Comparison of ENCODE assay signal across 9 cellular contexts in the genomic region with DNA sequence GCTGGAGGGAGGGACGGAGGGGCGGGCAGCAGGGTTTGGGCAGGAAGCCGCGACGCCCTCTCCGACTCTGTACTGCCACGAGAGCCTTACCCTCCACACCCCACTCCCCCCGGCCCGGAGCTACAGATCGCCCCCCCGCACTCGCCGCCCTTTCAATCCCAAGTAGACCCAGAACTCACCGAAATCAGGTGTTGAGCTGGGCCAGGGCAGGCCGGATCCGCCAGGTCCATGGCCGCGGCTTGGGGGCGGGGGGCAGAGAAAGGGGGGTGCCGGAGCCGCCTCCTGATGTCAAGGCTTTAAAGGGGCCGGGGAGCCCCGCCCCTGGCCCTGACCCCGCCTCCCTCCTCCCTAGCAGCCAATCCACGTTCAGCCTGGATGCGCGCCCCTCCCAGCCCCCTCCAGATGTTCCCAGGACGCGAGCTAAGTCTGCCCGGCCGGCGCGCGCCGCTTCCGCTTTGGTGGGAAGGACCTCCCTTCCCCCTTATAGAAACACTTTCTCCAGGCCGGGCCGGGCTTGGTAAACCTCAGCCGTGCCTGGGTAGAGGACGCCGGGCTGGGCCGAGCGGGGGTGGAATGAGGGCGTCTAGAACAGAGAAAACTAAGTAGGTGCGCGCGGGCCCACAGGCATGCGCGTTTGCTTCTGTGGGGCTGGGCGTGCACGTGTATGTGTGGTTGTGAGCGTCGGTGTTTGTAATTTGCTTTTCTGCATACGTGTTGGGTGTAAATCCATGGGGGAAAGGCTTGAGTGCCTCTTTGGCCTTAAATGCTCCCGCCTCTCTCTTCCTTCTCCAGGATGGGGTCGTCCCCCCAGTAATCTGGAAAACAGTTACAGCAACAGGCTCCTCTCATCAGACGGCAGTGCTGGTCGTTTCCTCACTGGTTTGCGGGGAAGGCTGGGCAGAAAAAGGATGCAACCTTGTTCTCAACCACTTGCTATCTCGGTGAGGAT. TPM values are rescaled to one million over a fixed set of nuclear protein-coding genes. Genes with fewer than 3 reads are reported as not detected.
DNase-seq lines count a peak whose midpoint lies in the region; ATAC-seq, FAIRE-seq and TF ChIP-seq lines count a peak whose summit lies in the region.
"Had no signal": no experiment of that assay in that cellular context is flagged by ENCODE, and none has a peak within 500 bp of the region (broad histone marks: within the 10 kb centered on the region; RNA-seq: fewer than 3 reads in every experiment).

A gene with protein sequence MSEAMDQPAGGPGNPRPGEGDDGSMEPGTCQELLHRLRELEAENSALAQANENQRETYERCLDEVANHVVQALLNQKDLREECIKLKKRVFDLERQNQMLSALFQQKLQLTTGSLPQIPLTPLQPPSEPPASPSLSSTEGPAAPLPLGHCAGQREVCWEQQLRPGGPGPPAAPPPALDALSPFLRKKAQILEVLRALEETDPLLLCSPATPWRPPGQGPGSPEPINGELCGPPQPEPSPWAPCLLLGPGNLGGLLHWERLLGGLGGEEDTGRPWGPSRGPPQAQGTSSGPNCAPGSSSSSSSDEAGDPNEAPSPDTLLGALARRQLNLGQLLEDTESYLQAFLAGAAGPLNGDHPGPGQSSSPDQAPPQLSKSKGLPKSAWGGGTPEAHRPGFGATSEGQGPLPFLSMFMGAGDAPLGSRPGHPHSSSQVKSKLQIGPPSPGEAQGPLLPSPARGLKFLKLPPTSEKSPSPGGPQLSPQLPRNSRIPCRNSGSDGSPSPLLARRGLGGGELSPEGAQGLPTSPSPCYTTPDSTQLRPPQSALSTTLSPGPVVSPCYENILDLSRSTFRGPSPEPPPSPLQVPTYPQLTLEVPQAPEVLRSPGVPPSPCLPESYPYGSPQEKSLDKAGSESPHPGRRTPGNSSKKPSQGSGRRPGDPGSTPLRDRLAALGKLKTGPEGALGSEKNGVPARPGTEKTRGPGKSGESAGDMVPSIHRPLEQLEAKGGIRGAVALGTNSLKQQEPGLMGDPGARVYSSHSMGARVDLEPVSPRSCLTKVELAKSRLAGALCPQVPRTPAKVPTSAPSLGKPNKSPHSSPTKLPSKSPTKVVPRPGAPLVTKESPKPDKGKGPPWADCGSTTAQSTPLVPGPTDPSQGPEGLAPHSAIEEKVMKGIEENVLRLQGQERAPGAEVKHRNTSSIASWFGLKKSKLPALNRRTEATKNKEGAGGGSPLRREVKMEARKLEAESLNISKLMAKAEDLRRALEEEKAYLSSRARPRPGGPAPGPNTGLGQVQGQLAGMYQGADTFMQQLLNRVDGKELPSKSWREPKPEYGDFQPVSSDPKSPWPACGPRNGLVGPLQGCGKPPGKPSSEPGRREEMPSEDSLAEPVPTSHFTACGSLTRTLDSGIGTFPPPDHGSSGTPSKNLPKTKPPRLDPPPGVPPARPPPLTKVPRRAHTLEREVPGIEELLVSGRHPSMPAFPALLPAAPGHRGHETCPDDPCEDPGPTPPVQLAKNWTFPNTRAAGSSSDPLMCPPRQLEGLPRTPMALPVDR (N-terminal part only) (minus strand): TSS at position 271 of the 949 bp plus-strand sequence. CDS start 24,369 bp downstream, outside the sequence.

- peaks cover 22% of the 10 kb centered on the region for H3K79me2 ChIP-seq in HepG2 (ENCODE audit: insufficient read depth, low read length)

- H3K9me3 Mint-ChIP-seq in dendritic cell treated with granulocyte-macrophage colony-stimulating factor and Interleukin-4, amounts not matched to agents 40 ng/mL and 50 ng/mL, for 4 days = no peaks in the 10 kb centered on the region

- WGBS in HepG2 (ENCODE audit: low lambda C conversion rate) = 2% methylated on average over 13 of the region's 60 CpGs

- H3K27ac ChIP-seq in BLaER1 = peak within 1 kb of the TSS; percentile 79
- H3K27ac ChIP-seq in HepG2 (ENCODE audit: extremely low read length, insufficient read depth, low read length) = peak within 1 kb of the TSS; percentile 84

- H3K4me2 ChIP-seq in BLaER1 = peak within 1 kb of the TSS; percentile 98
- peak within 1 kb of the TSS; percentile 96 for H3K4me2 ChIP-seq in HepG2 (ENCODE audit: low read depth, low read length)

- H3K27me3 Mint-ChIP-seq in dendritic cell treated with granulocyte-macrophage colony-stimulating factor and Interleukin-4, amounts not matched to agents 40 ng/mL and 50 ng/mL, for 4 days = no peaks in the 10 kb centered on the region

- intact Hi-C loops in dendritic cell treated with granulocyte-macrophage colony-stimulating factor and Interleukin-4, amounts not matched to agents 40 ng/mL and 50 ng/mL, for 4 days (cut with micrococcal nuclease) = loop anchor here (1.0 to 5.0 kb wide), 2 partner anchors 15 to 46 kb away; partner anchors contain the start of gene BCDIN3D
- intact Hi-C loops in HepG2 (cut with micrococcal nuclease; ENCODE audit: unreplicated experiment) = no loop called here

- peaks cover 54% of the 10 kb centered on the region for H3K4me1 Mint-ChIP-seq in dendritic cell treated with granulocyte-macrophage colony-stimulating factor and Interleukin-4, amounts not matched to agents 40 ng/mL and 50 ng/mL, for 4 days (ENCODE audit: low read depth)

- peak within 1 kb of the TSS; percentile 89 for H2AFZ ChIP-seq in HepG2 (ENCODE audit: low read length)

- peak; percentile 99 for DNase-seq in NCI-H69 (lab: John Stamatoyannopoulos, UW)
- DNase-seq in activated CD4-positive, alpha-beta T cell treated with anti-CD3 and anti-CD28 coated beads, Interleukin-2, amount 50 U/mL, for 24 hours (ENCODE audit: low read depth in 1 of 2, low spot score in 1 of 2) = peak; percentile 84 to 89
- DNase-seq in HepG2 (ENCODE audit: low spot score) = peak; percentile 91
- DNase-seq in stimulated activated CD4-positive, alpha-beta T cell treated with anti-CD3 and anti-CD28 coated beads, Interleukin-2, amount 100 ng/mL, for 48 hours = peak; percentile 89 to 91

- peak within 1 kb of the TSS; percentile 100 for H3K27ac Mint-ChIP-seq in dendritic cell treated with granulocyte-macrophage colony-stimulating factor and Interleukin-4, amounts not matched to agents 40 ng/mL and 50 ng/mL, for 4 days

- TF ChIP-seq RAD21 in HepG2 (CRISPR knock-in tag; IDR thresholded peaks at IDR 0.05) = no peak

- peaks cover 42% of the 10 kb centered on the region for H4K20me1 ChIP-seq in BLaER1
- peaks cover 10% of the 10 kb centered on the region for H4K20me1 ChIP-seq in HepG2 (ENCODE audit: insufficient read depth, low read length)

- peak; percentile 79 for ATAC-seq in GM19328 (IDR thresholded peaks at IDR 0.05; ENCODE audit: unreplicated experiment)
- peak; percentile 82 for ATAC-seq in HG03520 (IDR thresholded peaks at IDR 0.05; ENCODE audit: unreplicated experiment)
- ATAC-seq in HepG2 = peak; percentile 89

- peak; percentile 52 for FAIRE-seq in HepG2 (lab: Jason Lieb, UNC)
- FAIRE-seq: colon had no signal

- POLR2A ChIA-PET in HepG2 (lab: Yijun Ruan, JAX) = interaction anchor here (0.6 to 3.8 kb wide), 19 partner anchors 10 to 563 kb away, joined by 3 to 39 read pairs (median 4); partner anchors contain the start of genes BCDIN3D, PRPF40B and TMBIM6

- H3K4me1 ChIP-seq in BLaER1 = peaks cover 48% of the 10 kb centered on the region
- H3K4me1 ChIP-seq in HepG2 (ENCODE audit: insufficient read depth, low read length) = peaks cover 63% of the 10 kb centered on the region

- H3K27me3 ChIP-seq in BLaER1 = no peaks in the 10 kb centered on the region
- no peaks in the 10 kb centered on the region; a peak in 1 of 5 replicates for H3K27me3 ChIP-seq in HepG2 (ENCODE audit: control insufficient read depth in 1 of 2, insufficient read depth in 2 of 2, low read length in 2 of 2)

- in situ Hi-C loops in HepG2 (cut with HindIII; ENCODE audit: extremely low pct_ligation_motif_present, low pct_unique_long_range_greater_than_20kb) = loop anchor here (5.0 kb wide), 1 partner anchor 36 kb away; no protein-coding TSS in a partner anchor

- no peak for TF ChIP-seq CTCF in HepG2 (CRISPR knock-in tag; IDR thresholded peaks at IDR 0.05)

- H3K9me3 ChIP-seq in BLaER1 (no peaks in the 10 kb centered on the region), HepG2 (ENCODE audit: low read length) (no peaks in the 10 kb centered on the region)

- peak within 1 kb of the TSS; percentile 77 for H3K4me3 ChIP-seq in BLaER1
- peak within 1 kb of the TSS; percentile 72 to 94 (median 90) for H3K4me3 ChIP-seq in HepG2 (replicated peaks in 1 of 3; ENCODE audit: insufficient read depth in 1 of 3, low read depth in 2 of 3, low read length in 3 of 3)

- BruUV-seq in HepG2 (replicated peaks; lab: Mats Ljungman, UMichigan) = TSS peak; percentile 83

- H3K9ac ChIP-seq in BLaER1 (peak within 1 kb of the TSS; percentile 83), HepG2 (ENCODE audit: insufficient read depth, low read depth, low read length) (peak within 1 kb of the TSS; percentile 83)

- H3K4me3 Mint-ChIP-seq in dendritic cell treated with granulocyte-macrophage colony-stimulating factor and Interleukin-4, amounts not matched to agents 40 ng/mL and 50 ng/mL, for 4 days = peak within 1 kb of the TSS; percentile 99

- H3K36me3 Mint-ChIP-seq in dendritic cell treated with granulocyte-macrophage colony-stimulating factor and Interleukin-4, amounts not matched to agents 40 ng/mL and 50 ng/mL, for 4 days (ENCODE audit: low read depth) = peaks cover 19% of the 10 kb centered on the region

- CTCF ChIA-PET in HepG2 (lab: Yijun Ruan, JAX; ENCODE audit: low intra/inter-chr PET ratio, low total read pairs) = no interaction called here

- H3K36me3 ChIP-seq in BLaER1 (no peaks in the 10 kb centered on the region; the same call in 1 of the 2 replicates), HepG2 (replicated peaks in 1 of 2; ENCODE audit: control insufficient read depth in 1 of 2, insufficient read depth in 2 of 2, low read length in 2 of 2) (no peaks in the 10 kb centered on the region)

- peak; percentile 64 to 65 for TF ChIP-seq POLR2A in HepG2 (IDR thresholded peaks at IDR 0.05; ENCODE audit: insufficient read depth in 1 of 2, low read depth in 2 of 2, low read length in 2 of 2)

- no peak for TF ChIP-seq EP300 in HepG2 (IDR thresholded peaks at IDR 0.05; ENCODE audit: low read depth in 2 of 2, low read length in 2 of 2)
- no peak for TF ChIP-seq EP300 in HepG2 (CRISPR knock-in tag; IDR thresholded peaks at IDR 0.05; ENCODE audit: borderline replicate concordance)

RNA-seq across cellular contexts. Expression of the gene that starts here (rescaled TPM):
- total RNA-seq in HepG2 (2016; rRNA removed; fragmentation: Illumina TruSeq; extraction: Trizol) = 5.9 and 9.0 TPM in 2 replicates
- 3.1 and 3.3 TPM in 2 replicates for total RNA-seq in HepG2 (2016; cell fraction: cytosol; rRNA removed; fragmentation: Illumina TruSeq; extraction: Trizol; ENCODE audit: low read depth)
- total RNA-seq in HepG2 (2016; cell fraction: insoluble cytoplasmic fraction; rRNA removed; fragmentation: Illumina TruSeq; extraction: Trizol) = 5.1 and 8.3 TPM in 2 replicates
- 5.3 and 5.9 TPM in 2 replicates for total RNA-seq in HepG2 (2016; cell fraction: membrane; rRNA removed; fragmentation: Illumina TruSeq; extraction: Trizol)
- 10.1 and 11.1 TPM in 2 replicates for total RNA-seq in HepG2 (2016; cell fraction: nucleus; rRNA removed; fragmentation: Illumina TruSeq; extraction: Trizol)
- 4.1 and 5.5 TPM in 2 replicates for polyA plus RNA-seq in HepG2 (2011; rRNA removed)
- polyA plus RNA-seq in HepG2 (2011; cell fraction: cytosol; rRNA removed) = 1.7 and 3.1 TPM in 2 replicates
- polyA plus RNA-seq in HepG2 (2011; cell fraction: nucleus; rRNA removed) = 15.9 and 16.8 TPM in 2 replicates
- 4.7 and 6.8 TPM in 2 replicates for polyA plus RNA-seq in HepG2 (2012)
- polyA plus RNA-seq in HepG2 (2016; cell fraction: cytosol; fragmentation: Illumina TruSeq; extraction: Trizol; ENCODE audit: low read depth) = 0.32 and 0.37 TPM in 2 replicates
- 5.7 and 8.4 TPM in 2 replicates for polyA plus RNA-seq in HepG2 (2016; cell fraction: insoluble cytoplasmic fraction; fragmentation: Illumina TruSeq; extraction: Trizol; ENCODE audit: low read depth)
- 1.3 and 1.7 TPM in 2 replicates for polyA plus RNA-seq in HepG2 (2016; cell fraction: membrane; fragmentation: Illumina TruSeq; extraction: Trizol; ENCODE audit: low read depth)
- polyA plus RNA-seq in HepG2 (2016; cell fraction: nucleus; fragmentation: Illumina TruSeq; extraction: Trizol; ENCODE audit: insufficient read depth, low read depth) = 20.5 and 22.7 TPM in 2 replicates
- polyA minus RNA-seq in HepG2 (2011; rRNA and poly(A)+ RNA removed; ENCODE audit: low replicate concordance) = 10.1 and 13.6 TPM in 2 replicates
- 5.5 and 6.3 TPM in 2 replicates for polyA minus RNA-seq in HepG2 (2011; cell fraction: cytosol; rRNA and poly(A)+ RNA removed)
- 13.2 and 14.7 TPM in 2 replicates for polyA minus RNA-seq in HepG2 (2011; cell fraction: nucleus; rRNA and poly(A)+ RNA removed)

Comparison
In these comparisons a context has a peak if more than half of its experiments do, and no peak if none do; other contexts are left out.
1. Peak in every context shown above with its lines: DNase-seq, ATAC-seq, H3K4me3 ChIP-seq and H3K27ac ChIP-seq.